1 cellular context compared by ENCODE assay signal in genomic region chr1:93078935-93079654, GRCh38.
TF ChIP-seq lines count a peak whose summit lies in the region.

Gene MTF2 (plus strand): TSS chr1:93079283. CDS start chr1:93079527, 244 bp downstream.

TF ChIP-seq in HepG2, 621 proteins besides CTCF, POLR2A, EP300 and RAD21 (continued from another document and continues in another):
- TF ChIP-seq, protein P1, sequence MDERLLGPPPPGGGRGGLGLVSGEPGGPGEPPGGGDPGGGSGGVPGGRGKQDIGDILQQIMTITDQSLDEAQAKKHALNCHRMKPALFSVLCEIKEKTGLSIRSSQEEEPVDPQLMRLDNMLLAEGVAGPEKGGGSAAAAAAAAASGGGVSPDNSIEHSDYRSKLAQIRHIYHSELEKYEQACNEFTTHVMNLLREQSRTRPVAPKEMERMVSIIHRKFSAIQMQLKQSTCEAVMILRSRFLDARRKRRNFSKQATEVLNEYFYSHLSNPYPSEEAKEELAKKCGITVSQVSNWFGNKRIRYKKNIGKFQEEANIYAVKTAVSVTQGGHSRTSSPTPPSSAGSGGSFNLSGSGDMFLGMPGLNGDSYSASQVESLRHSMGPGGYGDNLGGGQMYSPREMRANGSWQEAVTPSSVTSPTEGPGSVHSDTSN (CRISPR knock-in tag; IDR thresholded peaks at IDR 0.05) = no peak
- TF ChIP-seq, protein P2, sequence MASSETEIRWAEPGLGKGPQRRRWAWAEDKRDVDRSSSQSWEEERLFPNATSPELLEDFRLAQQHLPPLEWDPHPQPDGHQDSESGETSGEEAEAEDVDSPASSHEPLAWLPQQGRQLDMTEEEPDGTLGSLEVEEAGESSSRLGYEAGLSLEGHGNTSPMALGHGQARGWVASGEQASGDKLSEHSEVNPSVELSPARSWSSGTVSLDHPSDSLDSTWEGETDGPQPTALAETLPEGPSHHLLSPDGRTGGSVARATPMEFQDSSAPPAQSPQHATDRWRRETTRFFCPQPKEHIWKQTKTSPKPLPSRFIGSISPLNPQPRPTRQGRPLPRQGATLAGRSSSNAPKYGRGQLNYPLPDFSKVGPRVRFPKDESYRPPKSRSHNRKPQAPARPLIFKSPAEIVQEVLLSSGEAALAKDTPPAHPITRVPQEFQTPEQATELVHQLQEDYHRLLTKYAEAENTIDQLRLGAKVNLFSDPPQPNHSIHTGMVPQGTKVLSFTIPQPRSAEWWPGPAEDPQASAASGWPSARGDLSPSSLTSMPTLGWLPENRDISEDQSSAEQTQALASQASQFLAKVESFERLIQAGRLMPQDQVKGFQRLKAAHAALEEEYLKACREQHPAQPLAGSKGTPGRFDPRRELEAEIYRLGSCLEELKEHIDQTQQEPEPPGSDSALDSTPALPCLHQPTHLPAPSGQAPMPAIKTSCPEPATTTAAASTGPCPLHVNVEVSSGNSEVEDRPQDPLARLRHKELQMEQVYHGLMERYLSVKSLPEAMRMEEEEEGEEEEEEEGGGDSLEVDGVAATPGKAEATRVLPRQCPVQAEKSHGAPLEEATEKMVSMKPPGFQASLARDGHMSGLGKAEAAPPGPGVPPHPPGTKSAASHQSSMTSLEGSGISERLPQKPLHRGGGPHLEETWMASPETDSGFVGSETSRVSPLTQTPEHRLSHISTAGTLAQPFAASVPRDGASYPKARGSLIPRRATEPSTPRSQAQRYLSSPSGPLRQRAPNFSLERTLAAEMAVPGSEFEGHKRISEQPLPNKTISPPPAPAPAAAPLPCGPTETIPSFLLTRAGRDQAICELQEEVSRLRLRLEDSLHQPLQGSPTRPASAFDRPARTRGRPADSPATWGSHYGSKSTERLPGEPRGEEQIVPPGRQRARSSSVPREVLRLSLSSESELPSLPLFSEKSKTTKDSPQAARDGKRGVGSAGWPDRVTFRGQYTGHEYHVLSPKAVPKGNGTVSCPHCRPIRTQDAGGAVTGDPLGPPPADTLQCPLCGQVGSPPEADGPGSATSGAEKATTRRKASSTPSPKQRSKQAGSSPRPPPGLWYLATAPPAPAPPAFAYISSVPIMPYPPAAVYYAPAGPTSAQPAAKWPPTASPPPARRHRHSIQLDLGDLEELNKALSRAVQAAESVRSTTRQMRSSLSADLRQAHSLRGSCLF (CRISPR knock-in tag; IDR thresholded peaks at IDR 0.05; ENCODE audit: borderline replicate concordance) = peak; percentile 80; the same call in 1 of the 2 replicates
- peak; percentile 83 for TF ChIP-seq PRDM15 (CRISPR knock-in tag; IDR thresholded peaks at IDR 0.05)
- peak; percentile 99 for TF ChIP-seq ZNF124 (CRISPR knock-in tag; IDR thresholded peaks at IDR 0.05)
- peak; percentile 86 for TF ChIP-seq ZNF329 (CRISPR knock-in tag; IDR thresholded peaks at IDR 0.05; ENCODE audit: low read depth)
- 0 out of 2 replicates have a peak, but pooled peaks have one; percentile 41 for TF ChIP-seq MBNL3 (CRISPR knock-in tag; conservative IDR thresholded peaks at IDR 0.05)
- peak; percentile 73; the same call in 1 of the 2 replicates for TF ChIP-seq ZNF460 (CRISPR knock-in tag; IDR thresholded peaks at IDR 0.05; ENCODE audit: borderline replicate concordance)
- TF ChIP-seq MTA3 (CRISPR knock-in tag; IDR thresholded peaks at IDR 0.05) = no peak
- peak; percentile 97 for TF ChIP-seq ZBTB44 (CRISPR knock-in tag; IDR thresholded peaks at IDR 0.05)
- TF ChIP-seq HNF4A (CRISPR knock-in tag; IDR thresholded peaks at IDR 0.05) = peak; percentile 74
- TF ChIP-seq, protein P3, sequence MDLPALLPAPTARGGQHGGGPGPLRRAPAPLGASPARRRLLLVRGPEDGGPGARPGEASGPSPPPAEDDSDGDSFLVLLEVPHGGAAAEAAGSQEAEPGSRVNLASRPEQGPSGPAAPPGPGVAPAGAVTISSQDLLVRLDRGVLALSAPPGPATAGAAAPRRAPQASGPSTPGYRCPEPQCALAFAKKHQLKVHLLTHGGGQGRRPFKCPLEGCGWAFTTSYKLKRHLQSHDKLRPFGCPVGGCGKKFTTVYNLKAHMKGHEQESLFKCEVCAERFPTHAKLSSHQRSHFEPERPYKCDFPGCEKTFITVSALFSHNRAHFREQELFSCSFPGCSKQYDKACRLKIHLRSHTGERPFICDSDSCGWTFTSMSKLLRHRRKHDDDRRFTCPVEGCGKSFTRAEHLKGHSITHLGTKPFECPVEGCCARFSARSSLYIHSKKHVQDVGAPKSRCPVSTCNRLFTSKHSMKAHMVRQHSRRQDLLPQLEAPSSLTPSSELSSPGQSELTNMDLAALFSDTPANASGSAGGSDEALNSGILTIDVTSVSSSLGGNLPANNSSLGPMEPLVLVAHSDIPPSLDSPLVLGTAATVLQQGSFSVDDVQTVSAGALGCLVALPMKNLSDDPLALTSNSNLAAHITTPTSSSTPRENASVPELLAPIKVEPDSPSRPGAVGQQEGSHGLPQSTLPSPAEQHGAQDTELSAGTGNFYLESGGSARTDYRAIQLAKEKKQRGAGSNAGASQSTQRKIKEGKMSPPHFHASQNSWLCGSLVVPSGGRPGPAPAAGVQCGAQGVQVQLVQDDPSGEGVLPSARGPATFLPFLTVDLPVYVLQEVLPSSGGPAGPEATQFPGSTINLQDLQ (CRISPR knock-in tag; IDR thresholded peaks at IDR 0.05) = peak; percentile 96
- peak; percentile 50; the same call in 1 of the 2 replicates for TF ChIP-seq ZNF569 (CRISPR knock-in tag; IDR thresholded peaks at IDR 0.05; ENCODE audit: borderline replicate concordance)
- TF ChIP-seq GABPB1 (CRISPR knock-in tag; IDR thresholded peaks at IDR 0.05) = peak; percentile 93
- TF ChIP-seq, protein P4, sequence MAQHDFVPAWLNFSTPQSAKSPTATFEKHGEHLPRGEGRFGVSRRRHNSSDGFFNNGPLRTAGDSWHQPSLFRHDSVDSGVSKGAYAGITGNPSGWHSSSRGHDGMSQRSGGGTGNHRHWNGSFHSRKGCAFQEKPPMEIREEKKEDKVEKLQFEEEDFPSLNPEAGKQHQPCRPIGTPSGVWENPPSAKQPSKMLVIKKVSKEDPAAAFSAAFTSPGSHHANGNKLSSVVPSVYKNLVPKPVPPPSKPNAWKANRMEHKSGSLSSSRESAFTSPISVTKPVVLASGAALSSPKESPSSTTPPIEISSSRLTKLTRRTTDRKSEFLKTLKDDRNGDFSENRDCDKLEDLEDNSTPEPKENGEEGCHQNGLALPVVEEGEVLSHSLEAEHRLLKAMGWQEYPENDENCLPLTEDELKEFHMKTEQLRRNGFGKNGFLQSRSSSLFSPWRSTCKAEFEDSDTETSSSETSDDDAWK (CRISPR knock-in tag; IDR thresholded peaks at IDR 0.05) = no peak
- peak; percentile 98 for TF ChIP-seq SAP130 (CRISPR knock-in tag; IDR thresholded peaks at IDR 0.05; ENCODE audit: low read depth)
- TF ChIP-seq FOXP1 (IDR thresholded peaks at IDR 0.05) = no peak
- peak; percentile 72 for TF ChIP-seq FOXP1 (CRISPR knock-in tag; IDR thresholded peaks at IDR 0.05)
- peak; percentile 86; the same call in 1 of the 2 replicates for TF ChIP-seq ZFAT (CRISPR knock-in tag; conservative IDR thresholded peaks at IDR 0.05)
- peak; percentile 99 for TF ChIP-seq NRL (CRISPR knock-in tag; IDR thresholded peaks at IDR 0.05; ENCODE audit: borderline replicate concordance)
- TF ChIP-seq HNRNPLL (IDR thresholded peaks at IDR 0.05; ENCODE audit: low read depth, low read length, poor library complexity, severe bottlenecking) = peak; percentile 83
- peak; percentile 98 for TF ChIP-seq ZNF331 (CRISPR knock-in tag; IDR thresholded peaks at IDR 0.05)
- TF ChIP-seq TGIF2 (CRISPR knock-in tag; IDR thresholded peaks at IDR 0.05) = peak; percentile 91
- TF ChIP-seq ZNF878 (CRISPR knock-in tag; IDR thresholded peaks at IDR 0.05) = peak; percentile 98
- TF ChIP-seq DNMT1 (CRISPR knock-in tag; IDR thresholded peaks at IDR 0.05) = peak; percentile 98
- TF ChIP-seq KLF11 (CRISPR knock-in tag; IDR thresholded peaks at IDR 0.05) = peak; percentile 97
- TF ChIP-seq THAP7 (CRISPR knock-in tag; IDR thresholded peaks at IDR 0.05) = peak; percentile 70; the same call in 1 of the 2 replicates
- TF ChIP-seq NR2F1 (CRISPR knock-in tag; IDR thresholded peaks at IDR 0.05) = peak; percentile 9 to 39; a peak in 1 of 4 replicates
- peak; percentile 89; the same call in 1 of the 2 replicates for TF ChIP-seq ZNF354B (CRISPR knock-in tag; IDR thresholded peaks at IDR 0.05)
- TF ChIP-seq ZNF101 (CRISPR knock-in tag; IDR thresholded peaks at IDR 0.05; ENCODE audit: borderline replicate concordance, low read depth) = 0 out of 2 replicates have a peak, but pooled peaks have one; percentile 78
- peak; percentile 90; the same call in 1 of the 2 replicates for TF ChIP-seq ZNF598 (CRISPR knock-in tag; IDR thresholded peaks at IDR 0.05; ENCODE audit: borderline replicate concordance)
- TF ChIP-seq, protein P5, sequence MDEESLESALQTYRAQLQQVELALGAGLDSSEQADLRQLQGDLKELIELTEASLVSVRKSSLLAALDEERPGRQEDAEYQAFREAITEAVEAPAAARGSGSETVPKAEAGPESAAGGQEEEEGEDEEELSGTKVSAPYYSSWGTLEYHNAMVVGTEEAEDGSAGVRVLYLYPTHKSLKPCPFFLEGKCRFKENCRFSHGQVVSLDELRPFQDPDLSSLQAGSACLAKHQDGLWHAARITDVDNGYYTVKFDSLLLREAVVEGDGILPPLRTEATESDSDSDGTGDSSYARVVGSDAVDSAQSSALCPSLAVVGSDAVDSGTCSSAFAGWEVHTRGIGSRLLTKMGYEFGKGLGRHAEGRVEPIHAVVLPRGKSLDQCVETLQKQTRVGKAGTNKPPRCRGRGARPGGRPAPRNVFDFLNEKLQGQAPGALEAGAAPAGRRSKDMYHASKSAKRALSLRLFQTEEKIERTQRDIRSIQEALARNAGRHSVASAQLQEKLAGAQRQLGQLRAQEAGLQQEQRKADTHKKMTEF (CRISPR knock-in tag; IDR thresholded peaks at IDR 0.05) = peak; percentile 100
- peak in 1 of 2 experiments; percentile 99; a peak in 2 of 4 replicates for TF ChIP-seq KLF16 (CRISPR knock-in tag; IDR thresholded peaks at IDR 0.05)
- peak; percentile 92 for TF ChIP-seq PRMT3 (CRISPR knock-in tag; IDR thresholded peaks at IDR 0.05; ENCODE audit: borderline replicate concordance, low read depth)
- peak; percentile 92 for TF ChIP-seq ZNF609 (CRISPR knock-in tag; IDR thresholded peaks at IDR 0.05; ENCODE audit: borderline replicate concordance)
